In the genomic region with DNA sequence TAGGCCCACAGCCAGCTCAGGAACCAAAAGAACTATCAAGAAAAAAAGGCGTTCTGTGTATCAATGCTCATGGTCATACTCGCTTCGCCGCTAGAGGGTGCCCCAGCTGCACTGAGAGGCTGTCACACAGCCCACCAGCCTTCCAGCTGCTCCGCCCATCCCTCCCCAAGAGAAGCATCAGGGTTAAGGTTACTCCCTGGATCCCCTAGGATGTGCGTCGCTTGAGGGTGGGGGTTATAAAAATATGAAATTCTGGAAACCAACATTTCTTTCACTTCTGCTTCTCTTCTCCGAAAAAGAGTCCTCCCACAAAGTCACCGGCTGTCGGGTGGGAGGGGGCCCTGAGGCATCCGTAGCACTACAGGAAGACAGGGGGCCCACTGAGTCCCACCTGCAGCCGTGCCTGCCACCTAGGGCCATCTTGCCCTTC, we compare ENCODE assay signal across 8 cellular contexts. TPM values are rescaled to one million over a fixed set of nuclear protein-coding genes. Genes with fewer than 3 reads are reported as not detected.
DNase-seq lines count a peak whose midpoint lies in the region; ATAC-seq and TF ChIP-seq lines count a peak whose summit lies in the region.

No MANE protein-coding gene starts in this region.

- no peak overlapping the region for H3K4me3 ChIP-seq in WERI-Rb-1 (ENCODE audit: low read depth, low read length)
- H3K4me3 ChIP-seq in breast epithelium, result peak overlapping the region; percentile 25 to 99 (median 75)
- H3K4me3 ChIP-seq in skeletal muscle tissue (ENCODE audit: low read length in 3 of 3), result peak overlapping the region in 1 of 3 donors; percentile 70

- TF ChIP-seq POLR2A in breast epithelium (IDR thresholded peaks at IDR 0.05), result no peak

- DNase-seq in AML-193 (lab: John Stamatoyannopoulos, UW) (peak; percentile 66 to 82), NCI-H2227 (lab: John Stamatoyannopoulos, UW; ENCODE audit: unreplicated experiment) (peak; percentile 83), WERI-Rb-1 (peak; percentile 92), breast epithelium (ENCODE audit: low spot score in 2 of 2) (peak; percentile 77 to 83), iPS-NIHi11 (ENCODE audit: low spot score) (peak; percentile 73)

- TF ChIP-seq CTCF in WERI-Rb-1 (IDR thresholded peaks at IDR 0.05; ENCODE audit: low read depth, low read length), result peak; percentile 94
- peak; percentile 77 to 91 (median 84) for TF ChIP-seq CTCF in breast epithelium (IDR thresholded peaks at IDR 0.05)

- no peaks in the 10 kb centered on the region for H3K27me3 ChIP-seq in WERI-Rb-1 (ENCODE audit: insufficient read depth, low read depth, severe bottlenecking)
- H3K27me3 ChIP-seq in breast epithelium, result no peaks in the 10 kb centered on the region
- H3K27me3 ChIP-seq in skeletal muscle tissue (ENCODE audit: control insufficient read depth in 3 of 3, insufficient read depth in 3 of 3, low read length in 3 of 3), result no peaks in the 10 kb centered on the region

- intact Hi-C loops in breast epithelium (cut with DNase I; ENCODE audit: low total_unique reads), result loop anchor here (10.0 kb wide), 1 partner anchor 54 kb away; no protein-coding TSS in a partner anchor

- no peak overlapping the region for H3K27ac ChIP-seq in WERI-Rb-1
- H3K27ac ChIP-seq in breast epithelium, result peak overlapping the region; percentile 96 to 97
- peak overlapping the region; percentile 60 for H3K27ac ChIP-seq in skeletal muscle tissue (ENCODE audit: low read depth, low read length)

- peak; percentile 26 for ATAC-seq in GM21717 (IDR thresholded peaks at IDR 0.05; ENCODE audit: unreplicated experiment)
- ATAC-seq in HG03196 (IDR thresholded peaks at IDR 0.05; ENCODE audit: unreplicated experiment), result no peak

- peak overlapping the region in 2 of 3 donors; percentile 73 to 75 for H3K9ac ChIP-seq in skeletal muscle tissue (ENCODE audit: low read depth in 1 of 3, low read length in 3 of 3)

- H3K36me3 ChIP-seq in WERI-Rb-1 (peaks cover 44% of the 10 kb centered on the region), breast epithelium (no peaks in the 10 kb centered on the region), skeletal muscle tissue (ENCODE audit: control insufficient read depth in 3 of 3, insufficient read depth in 3 of 3, low read length in 3 of 3) (peaks cover 4 to 21% (median 15%) of the 10 kb centered on the region in 3 donors)

- H3K4me1 ChIP-seq in breast epithelium, result peaks cover 3 to 11% of the 10 kb centered on the region in 2 donors
- peaks cover 26 to 37% (median 30%) of the 10 kb centered on the region in 3 donors for H3K4me1 ChIP-seq in skeletal muscle tissue (ENCODE audit: control insufficient read depth in 3 of 3, insufficient read depth in 3 of 3, low read length in 3 of 3)

- H3K9me3 ChIP-seq in WERI-Rb-1 (ENCODE audit: severe bottlenecking) (no peaks in the 10 kb centered on the region), breast epithelium (no peaks in the 10 kb centered on the region), skeletal muscle tissue (ENCODE audit: control insufficient read depth in 3 of 3, low read length in 3 of 3) (no peaks in the 10 kb centered on the region)

RNA-seq across cellular contexts. Expression of a gene that starts 1.7 kb away (rescaled TPM):
- 10 to 100 TPM; 20.2 to 34.7 (median 25.9) TPM for total RNA-seq in breast epithelium
- total RNA-seq in skeletal muscle tissue, result 19.3 TPM

RNA-seq across cellular contexts. Expression of a gene that starts 26.5 kb away (rescaled TPM):
- total RNA-seq in breast epithelium, result 1 to 10 TPM; 3.7 to 4.6 (median 4.5) TPM
- total RNA-seq in skeletal muscle tissue, result 1.6 TPM
